ENCODE assay signal across 24 cellular contexts in genomic region chr12:18849080-18849479, GRCh38.
DNase-seq lines count a peak whose midpoint lies in the region; ATAC-seq, FAIRE-seq and TF ChIP-seq lines count a peak whose summit lies in the region.
"Had no signal": no experiment of that assay in that cellular context is flagged by ENCODE, and none has a peak within 500 bp of the region (broad histone marks: within the 10 kb centered on the region; RNA-seq: fewer than 3 reads in every experiment).

No MANE protein-coding gene starts in this region.

- DNase-seq in A549 (ENCODE audit: low read depth in 1 of 2, low spot score in 1 of 2) (peak in 1 of 2 experiments; percentile 22), HT1080 (ENCODE audit: low read depth) (peak; percentile 41), bronchial epithelial cell (ENCODE audit: low read depth) (peak; percentile 52), kidney tubule cell (ENCODE audit: low spot score) (peak; percentile 38), medulla oblongata (ENCODE audit: extremely low spot score) (no peak)
- DNase-seq: activated CD4-positive, alpha-beta T cell treated with anti-CD3 and anti-CD28 coated beads, Interleukin-2, amount 10 ng/mL, durations not matched to agents 24 days and 14 days; activated CD8-positive, alpha-beta memory T cell treated with anti-CD3 and anti-CD28 coated beads, Interleukin-2, amount 50 U/mL, for 48 hours; cortex of kidney; DMS 273 treated with DMSO at 0.1 percent for 48 hours; NCI-H187; NCI-H446; nephron progenitor cell; retina; RPMI8226; stimulated activated CD4-positive, alpha-beta T cell treated with anti-CD3 and anti-CD28 coated beads, Interleukin-15, amount 100 ng/mL, for 24 hours; tibial artery had no signal

- 26% methylated on average over 4 of the region's 4 CpGs for WGBS in A549 (ENCODE audit: missing lambda C conversion rate)

- 0 out of 3 replicates have a peak overlapping the region, but pooled peaks have one; percentile 24 for H3K4me2 ChIP-seq in A549

- no peak for TF ChIP-seq EP300 in A549 (IDR thresholded peaks at IDR 0.05)

- H3K36me3 ChIP-seq in bronchial epithelial cell (ENCODE audit: control insufficient read depth, insufficient read depth, low read length): no peaks in the 10 kb centered on the region
- H3K36me3 ChIP-seq: ascending aorta, tibial artery had no signal

- no peaks in the 10 kb centered on the region; the same call in 2 of the 3 replicates for H3K4me1 ChIP-seq in A549
- H3K4me1 ChIP-seq: ascending aorta, tibial artery had no signal

- POLR2A ChIA-PET in A549 (lab: Yijun Ruan, JAX): no interaction called here

- CTCF ChIA-PET in A549 (lab: Yijun Ruan, JAX): interaction anchor here (0.7 to 0.9 kb wide), 2 partner anchors 143 to 338 kb away, joined by 3 to 4 read pairs; no protein-coding TSS in a partner anchor

- ATAC-seq in A549 (no peak), GM18907 (IDR thresholded peaks at IDR 0.05; ENCODE audit: unreplicated experiment) (no peak), HG03025 (IDR thresholded peaks at IDR 0.05; ENCODE audit: low FRiP score, unreplicated experiment) (no peak), GM19023 (IDR thresholded peaks at IDR 0.05; ENCODE audit: unreplicated experiment) (no peak)
- ATAC-seq: HepG2; stimulated activated memory B cell treated with anti-CD40 and anti-IgM and Interleukin-4, amounts not matched to agents 10 μg/mL and 1 μg/mL and 100 μg/mL, for 72 hours had no signal

- H3K27me3 ChIP-seq in bronchial epithelial cell (ENCODE audit: control insufficient read depth, insufficient read depth, low read length): no peaks in the 10 kb centered on the region
- H3K27me3 ChIP-seq: ascending aorta, tibial artery had no signal

- FAIRE-seq in A549 (lab: Jason Lieb, UNC) (peak; percentile 36), bronchial epithelial cell (lab: Jason Lieb, UNC) (no peak)
- FAIRE-seq: A204.1, GM12892, HepG2 had no signal

- TF ChIP-seq CTCF in A549 (IDR thresholded peaks at IDR 0.05) (no peak), bronchial epithelial cell (IDR thresholded peaks at IDR 0.05; ENCODE audit: insufficient read depth, low read length, severe bottlenecking) (no peak)

- no peak for TF ChIP-seq RAD21 in A549 (conservative IDR thresholded peaks at IDR 0.05 in 1 of 2, IDR thresholded peaks at IDR 0.05 in 1 of 2)

- no peak for TF ChIP-seq POLR2A in A549 (IDR thresholded peaks at IDR 0.05; ENCODE audit: low read length)

- H3K4me3 ChIP-seq in A549 (no peak overlapping the region), bronchial epithelial cell (ENCODE audit: low read depth, low read length) (no peak overlapping the region)
- H3K4me3 ChIP-seq: ascending aorta, tibial artery had no signal

- no peak overlapping the region for H3K27ac ChIP-seq in A549
- H3K27ac ChIP-seq: ascending aorta, tibial artery had no signal

- H3K9me3 ChIP-seq in A549: no peaks in the 10 kb centered on the region
- H3K9me3 ChIP-seq: ascending aorta, tibial artery had no signal

TF ChIP-seq in A549, 52 proteins besides CTCF, POLR2A, EP300 and RAD21:
- TF ChIP-seq BHLHE40 (IDR thresholded peaks at IDR 0.05; ENCODE audit: low read depth, low read length) (no peak), PHF8 (IDR thresholded peaks at IDR 0.05; ENCODE audit: borderline replicate concordance, low read depth) (no peak), BCL3 (IDR thresholded peaks at IDR 0.05) (no peak), HOXA7 (CRISPR knock-in tag; IDR thresholded peaks at IDR 0.05) (no peak), MAFK (IDR thresholded peaks at IDR 0.05; ENCODE audit: partially characterized antibody) (peak; percentile 18), HOXB5 (CRISPR knock-in tag; IDR thresholded peaks at IDR 0.05) (no peak), JUNB (IDR thresholded peaks at IDR 0.05) (0 out of 2 replicates have a peak, but pooled peaks have one; percentile 26), TFCP2L1 (CRISPR knock-in tag; IDR thresholded peaks at IDR 0.05) (no peak), HOXB13 (CRISPR knock-in tag; IDR thresholded peaks at IDR 0.05; ENCODE audit: low read depth) (no peak), ZC3H11A (IDR thresholded peaks at IDR 0.05) (no peak), FOSB (CRISPR knock-in tag; IDR thresholded peaks at IDR 0.05) (no peak), FOSL2 (IDR thresholded peaks at IDR 0.05) (no peak), FOSL2 (CRISPR knock-in tag; IDR thresholded peaks at IDR 0.05) (no peak), RFX5 (IDR thresholded peaks at IDR 0.05) (no peak), NPAS2 (CRISPR knock-in tag; IDR thresholded peaks at IDR 0.05; ENCODE audit: borderline replicate concordance) (no peak), RCOR1 (IDR thresholded peaks at IDR 0.05; ENCODE audit: low read depth, low read length) (no peak)
